Comparison of ENCODE assay signal across 8 cellular contexts in genomic region chr17:45308016-45308365, GRCh38. TPM values are rescaled to one million over a fixed set of nuclear protein-coding genes. Genes with fewer than 3 reads are reported as not detected.
DNase-seq lines count a peak whose midpoint lies in the region; ATAC-seq, FAIRE-seq and TF ChIP-seq lines count a peak whose summit lies in the region.

No MANE protein-coding gene starts in this region.

- BruUV-seq in K562 (replicated peaks; lab: Mats Ljungman, UMichigan) = no TSS peak

- ATAC-seq in left ventricle myocardium superior (no peak), K562 (no peak), HG03432 (IDR thresholded peaks at IDR 0.05; ENCODE audit: unreplicated experiment) (no peak)

- H3K27ac ChIP-seq in left ventricle myocardium inferior (replicated peaks) (peak overlapping the region; percentile 97), K562 (ENCODE audit: extremely low read depth, low read depth, low read length) (peak overlapping the region; percentile 1; the same call in 1 of the 3 replicates), urinary bladder (ENCODE audit: low read depth) (peak overlapping the region; percentile 76)

- H3K9me1 ChIP-seq in K562 (ENCODE audit: control insufficient read depth, insufficient read depth, low read length) = no peaks in the 10 kb centered on the region

- no peak for TF ChIP-seq RAD21 in K562 (CRISPR knock-in tag; conservative IDR thresholded peaks at IDR 0.05 in 1 of 2, IDR thresholded peaks at IDR 0.05 in 1 of 2)

- no peaks in the 10 kb centered on the region for H3K9me3 ChIP-seq in left ventricle myocardium inferior (replicated peaks)
- H3K9me3 ChIP-seq in K562 (replicated peaks; ENCODE audit: control insufficient read depth, insufficient read depth, low read depth, low read length) = no peaks in the 10 kb centered on the region
- no peaks in the 10 kb centered on the region for H3K9me3 ChIP-seq in mucosa of stomach (ENCODE audit: control insufficient read depth, low read length)

- WGBS in K562 (ENCODE audit: insufficient coverage, low coverage, missing lambda C conversion rate) = 52% methylated on average over 6 of the region's 6 CpGs
- 70% methylated on average over 6 of the region's 6 CpGs for WGBS in urinary bladder

- no peak for TF ChIP-seq POLR2A in K562 (conservative IDR thresholded peaks at IDR 0.05)

- POLR2A ChIA-PET in K562 (lab: Yijun Ruan, JAX) = interaction anchor here (0.7 to 2.5 kb wide), 3 partner anchors 9 to 53 kb away, joined by 3 to 6 read pairs (median 3); partner anchors contain the start of gene MAP3K14

- CTCF ChIA-PET in K562 (lab: Yijun Ruan, JAX; ENCODE audit: low intra/inter-chr PET ratio) = no interaction called here

- H4K20me1 ChIP-seq in K562 (replicated peaks; ENCODE audit: control insufficient read depth, insufficient read depth, low read length) = peaks cover 6% of the 10 kb centered on the region; the same call in 1 of the 2 replicates

- H3K27me3 ChIP-seq in left ventricle myocardium inferior (ENCODE audit: low read depth) (no peaks in the 10 kb centered on the region), K562 (ENCODE audit: control insufficient read depth in 2 of 2, insufficient read depth in 2 of 2, low read length in 2 of 2) (no peaks in the 10 kb centered on the region), mucosa of stomach (ENCODE audit: control insufficient read depth, insufficient read depth, low read length) (no peaks in the 10 kb centered on the region)

- no peak for TF ChIP-seq EP300 in K562 (IDR thresholded peaks at IDR 0.05; ENCODE audit: low read length)

- H3K4me1 ChIP-seq in left ventricle myocardium inferior (peaks cover 98% of the 10 kb centered on the region), K562 (replicated peaks in 1 of 2; ENCODE audit: control insufficient read depth in 2 of 2, insufficient read depth in 2 of 2, low read length in 2 of 2) (peaks cover 12 to 19% of the 10 kb centered on the region in 2 experiments; a peak in 4 of 5 replicates), mucosa of stomach (ENCODE audit: control insufficient read depth, insufficient read depth, low read length) (peaks cover 73% of the 10 kb centered on the region), urinary bladder (ENCODE audit: insufficient read depth) (peaks cover 1% of the 10 kb centered on the region)

- intact Hi-C loops in left ventricle myocardium inferior (cut with micrococcal nuclease) (no loop called here), left ventricle myocardium superior (cut with micrococcal nuclease) (no loop called here), K562 (cut with micrococcal nuclease) (no loop called here)

- H3K4me3 ChIP-seq in left ventricle myocardium inferior = no peak overlapping the region
- H3K4me3 ChIP-seq in K562 = no peak overlapping the region
- H3K4me3 ChIP-seq in mucosa of stomach (ENCODE audit: low read length) = peak overlapping the region; percentile 15
- no peak overlapping the region for H3K4me3 ChIP-seq in urinary bladder (ENCODE audit: low read depth, low read length)

- H3K9ac ChIP-seq in K562 (ENCODE audit: insufficient read depth in 1 of 2, low read depth in 2 of 2, low read length in 2 of 2) (peak overlapping the region in 1 of 2 experiments; percentile 22; a peak in 1 of 4 replicates), mucosa of stomach (ENCODE audit: low read length) (no peak overlapping the region)

- in situ Hi-C loops in K562 (cut with MboI) = no loop called here

- FAIRE-seq in K562 (lab: Jason Lieb, UNC) = no peak

- DNase-seq in left ventricle myocardium inferior (no peak), left ventricle myocardium superior (no peak), K562 (ENCODE audit: extremely low read depth in 1 of 4, low spot score in 3 of 4) (no peak), glomerular visceral epithelial cell (ENCODE audit: extremely low spot score) (no peak), NCI-H1417 treated with DMSO at 0.1 percent for 48 hours (lab: John Stamatoyannopoulos, UW) (no peak)

- H3K4me2 ChIP-seq in K562 (ENCODE audit: insufficient read depth, low read length) = no peak overlapping the region

- no peak overlapping the region for H2AFZ ChIP-seq in K562 (ENCODE audit: low read depth, low read length)

- peaks cover 69% of the 10 kb centered on the region for H3K79me2 ChIP-seq in K562 (ENCODE audit: control insufficient read depth, insufficient read depth, low read length)

- TF ChIP-seq CTCF in left ventricle myocardium inferior (IDR thresholded peaks at IDR 0.05; ENCODE audit: borderline replicate concordance) (no peak), K562 (IDR thresholded peaks at IDR 0.05 in 2 of 3, conservative IDR thresholded peaks at IDR 0.05 in 1 of 3; ENCODE audit: insufficient read depth in 2 of 3, low read depth in 1 of 3, low read length in 3 of 3) (no peak)

- H3K36me3 ChIP-seq in left ventricle myocardium inferior (no peaks in the 10 kb centered on the region), K562 (ENCODE audit: control insufficient read depth, insufficient read depth, low read length) (peaks cover 15% of the 10 kb centered on the region; the same call in 2 of the 3 replicates), mucosa of stomach (ENCODE audit: control insufficient read depth, insufficient read depth, low read length) (no peaks in the 10 kb centered on the region), urinary bladder (ENCODE audit: insufficient read depth) (no peaks in the 10 kb centered on the region)

TF ChIP-seq in K562, 482 proteins besides CTCF, POLR2A, EP300 and RAD21 (continues in another document):
- TF ChIP-seq ZC3H4 (CRISPR knock-in tag; IDR thresholded peaks at IDR 0.05; ENCODE audit: borderline replicate concordance) (no peak), CBFA2T3 (IDR thresholded peaks at IDR 0.05) (no peak), ZNF316 (IDR thresholded peaks at IDR 0.05) (no peak)

RNA-seq across cellular contexts. Expression of gene MAP3K14, which starts 8.8 kb away (rescaled TPM):
- total RNA-seq in left ventricle myocardium inferior (14.8 TPM), left ventricle myocardium superior (16.6 TPM), K562 (2014; rRNA removed) (2.9 and 4.8 TPM in 2 replicates), K562 (2014; rRNA removed; fragmentation: Illumina TruSeq; extraction: Trizol) (0.99 and 1.8 TPM in 2 replicates), K562 (2015; rRNA removed; fragmentation: Illumina TruSeq; extraction: Trizol) (3.2 and 3.5 TPM in 2 replicates), K562 (2021) (7.9 and 8.7 TPM in 2 replicates), urinary bladder (2.9 TPM)
- 11.9 and 31.3 TPM in 2 replicates for total RNA-seq in K562 (2011; cell fraction: chromatin; rRNA removed; ENCODE audit: low replicate concordance)
- total RNA-seq in K562 (2011; cell fraction: nucleolus; rRNA removed) = 14.3 and 19.3 TPM in 2 replicates
- total RNA-seq in K562 (2011; cell fraction: nucleoplasm; rRNA removed) = 11.7 and 12.4 TPM in 2 replicates
- polyA plus RNA-seq in K562 (2011; rRNA removed) (5.3 and 7.5 TPM in 2 replicates), K562 (2014; fragmentation: Illumina TruSeq; extraction: Trizol) (3.7 and 3.9 TPM in 2 replicates), K562 (2014; fragmentation: Nextera tagmentation; extraction: Ambion mirVana) (under 1 TPM; 0.45 to 0.56 TPM), K562 (2014; rRNA removed) (4.9 TPM in 2 replicates), urinary bladder (15.6 TPM)
- polyA plus RNA-seq in K562 (2011; cell fraction: cytosol; rRNA removed) = 6.5 and 9.0 TPM in 2 replicates
- polyA plus RNA-seq in K562 (2011; cell fraction: nucleus; rRNA removed) = 16.1 and 28.3 TPM in 2 replicates
- 3.6 and 5.4 TPM in 2 replicates for polyA plus RNA-seq in K562 (2012)
- polyA minus RNA-seq in K562 (2011; rRNA and poly(A)+ RNA removed) = 3.2 and 6.0 TPM in 2 replicates
- polyA minus RNA-seq in K562 (2011; cell fraction: cytosol; rRNA and poly(A)+ RNA removed) = 4.9 and 5.2 TPM in 2 replicates
- polyA minus RNA-seq in K562 (2011; cell fraction: nucleus; rRNA and poly(A)+ RNA removed) = 7.8 and 8.2 TPM in 2 replicates

RNA-seq across cellular contexts. Expression of gene SPATA32, which starts 46.1 kb away (rescaled TPM):
- total RNA-seq in left ventricle myocardium inferior (not detected), left ventricle myocardium superior (not detected), K562 (2014; rRNA removed) (not detected in 2 replicates), K562 (2014; rRNA removed; fragmentation: Illumina TruSeq; extraction: Trizol) (not detected in 2 replicates), K562 (2015; rRNA removed; fragmentation: Illumina TruSeq; extraction: Trizol) (not detected in 2 replicates), K562 (2021) (not detected in 2 replicates), urinary bladder (not detected)
- 0.30 and 0.49 TPM in 2 replicates for total RNA-seq in K562 (2011; cell fraction: chromatin; rRNA removed; ENCODE audit: low replicate concordance)
- total RNA-seq in K562 (2011; cell fraction: nucleolus; rRNA removed) = 0.17 and 0.26 TPM in 2 replicates
- total RNA-seq in K562 (2011; cell fraction: nucleoplasm; rRNA removed) = 0.29 TPM in 1 of 2 replicates, not detected in the other
- polyA plus RNA-seq in K562 (2011; rRNA removed) (not detected in 2 replicates), K562 (2014; fragmentation: Illumina TruSeq; extraction: Trizol) (not detected in 2 replicates), K562 (2014; fragmentation: Nextera tagmentation; extraction: Ambion mirVana) (under 1 TPM; 0.03 to 0.06 TPM), K562 (2014; rRNA removed) (not detected in 2 replicates), urinary bladder (not detected)
- polyA plus RNA-seq in K562 (2011; cell fraction: cytosol; rRNA removed) = not detected in 2 replicates
- polyA plus RNA-seq in K562 (2011; cell fraction: nucleus; rRNA removed) = not detected in 2 replicates
- 0.18 and 0.30 TPM in 2 replicates for polyA plus RNA-seq in K562 (2012)
- not detected in 2 replicates for polyA minus RNA-seq in K562 (2011; rRNA and poly(A)+ RNA removed)
- polyA minus RNA-seq in K562 (2011; cell fraction: cytosol; rRNA and poly(A)+ RNA removed) = not detected in 2 replicates
- not detected in 2 replicates for polyA minus RNA-seq in K562 (2011; cell fraction: nucleus; rRNA and poly(A)+ RNA removed)

Comparison
In these comparisons a context has a peak if more than half of its experiments do, and no peak if none do; other contexts are left out.
1. H3K27ac ChIP-seq: peak in every context shown above with its lines; median percentile 97 in left ventricle myocardium inferior; 76 in urinary bladder; 1 in K562.